ENCODE assay signal across 8 cellular contexts in the genomic region with DNA sequence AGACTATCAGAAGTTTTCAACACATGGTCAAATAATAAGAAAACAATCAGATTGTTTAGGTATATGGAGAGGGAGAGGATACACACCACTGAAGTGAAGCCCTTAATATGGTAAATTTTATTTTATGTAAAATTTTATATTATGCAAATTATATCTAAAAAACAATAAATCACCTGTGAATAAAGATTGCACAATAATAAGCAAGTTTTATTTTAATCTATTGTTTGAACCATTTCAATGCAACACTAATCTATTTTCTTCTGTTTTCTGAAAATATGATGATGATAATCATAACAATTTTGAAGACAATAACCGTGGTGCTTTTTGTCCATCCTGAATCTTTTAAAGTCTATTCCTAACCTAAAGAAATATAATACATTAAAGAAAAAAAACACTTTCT.
"Had no signal": no experiment of that assay in that cellular context is flagged by ENCODE, and none has a peak within 500 bp of the region (broad histone marks: within the 10 kb centered on the region; RNA-seq: fewer than 3 reads in every experiment).

No MANE protein-coding gene starts in this region.

- DNase-seq: GDM1, GF-D8 had no signal

- FAIRE-seq: G401.6, GM12878, GM12891, GM12892, GM18507, GM19239 had no signal

- H3K4me3 ChIP-seq: GM12878 had no signal

- ATAC-seq: GM12878 had no signal
